2 cellular contexts compared by ENCODE assay signal in genomic region chr6:144921206-144921975, GRCh38.
TF ChIP-seq lines count a peak whose summit lies in the region.

No MANE protein-coding gene starts in this region.

TF ChIP-seq in HCT116, 20 proteins besides CTCF, POLR2A, EP300 and RAD21:
- no peak for TF ChIP-seq EZH2 (IDR thresholded peaks at IDR 0.05)
- TF ChIP-seq CBX3 (IDR thresholded peaks at IDR 0.05; ENCODE audit: low read depth), result peak; percentile 21; the same call in 1 of the 2 replicates
- TF ChIP-seq SRF (IDR thresholded peaks at IDR 0.05; ENCODE audit: low read depth), result no peak
- no peak for TF ChIP-seq YY1 (IDR thresholded peaks at IDR 0.05; ENCODE audit: extremely low read depth, insufficient replicate concordance, low read depth, low read length)
- TF ChIP-seq POLR2AphosphoS5 (IDR thresholded peaks at IDR 0.05; ENCODE audit: low read depth, low read length), result no peak
- TF ChIP-seq, protein P1, sequence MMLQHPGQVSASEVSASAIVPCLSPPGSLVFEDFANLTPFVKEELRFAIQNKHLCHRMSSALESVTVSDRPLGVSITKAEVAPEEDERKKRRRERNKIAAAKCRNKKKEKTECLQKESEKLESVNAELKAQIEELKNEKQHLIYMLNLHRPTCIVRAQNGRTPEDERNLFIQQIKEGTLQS (IDR thresholded peaks at IDR 0.05), result no peak
- no peak for TF ChIP-seq EZH2phosphoT487 (IDR thresholded peaks at IDR 0.05; ENCODE audit: borderline replicate concordance)
- TF ChIP-seq, protein P2, sequence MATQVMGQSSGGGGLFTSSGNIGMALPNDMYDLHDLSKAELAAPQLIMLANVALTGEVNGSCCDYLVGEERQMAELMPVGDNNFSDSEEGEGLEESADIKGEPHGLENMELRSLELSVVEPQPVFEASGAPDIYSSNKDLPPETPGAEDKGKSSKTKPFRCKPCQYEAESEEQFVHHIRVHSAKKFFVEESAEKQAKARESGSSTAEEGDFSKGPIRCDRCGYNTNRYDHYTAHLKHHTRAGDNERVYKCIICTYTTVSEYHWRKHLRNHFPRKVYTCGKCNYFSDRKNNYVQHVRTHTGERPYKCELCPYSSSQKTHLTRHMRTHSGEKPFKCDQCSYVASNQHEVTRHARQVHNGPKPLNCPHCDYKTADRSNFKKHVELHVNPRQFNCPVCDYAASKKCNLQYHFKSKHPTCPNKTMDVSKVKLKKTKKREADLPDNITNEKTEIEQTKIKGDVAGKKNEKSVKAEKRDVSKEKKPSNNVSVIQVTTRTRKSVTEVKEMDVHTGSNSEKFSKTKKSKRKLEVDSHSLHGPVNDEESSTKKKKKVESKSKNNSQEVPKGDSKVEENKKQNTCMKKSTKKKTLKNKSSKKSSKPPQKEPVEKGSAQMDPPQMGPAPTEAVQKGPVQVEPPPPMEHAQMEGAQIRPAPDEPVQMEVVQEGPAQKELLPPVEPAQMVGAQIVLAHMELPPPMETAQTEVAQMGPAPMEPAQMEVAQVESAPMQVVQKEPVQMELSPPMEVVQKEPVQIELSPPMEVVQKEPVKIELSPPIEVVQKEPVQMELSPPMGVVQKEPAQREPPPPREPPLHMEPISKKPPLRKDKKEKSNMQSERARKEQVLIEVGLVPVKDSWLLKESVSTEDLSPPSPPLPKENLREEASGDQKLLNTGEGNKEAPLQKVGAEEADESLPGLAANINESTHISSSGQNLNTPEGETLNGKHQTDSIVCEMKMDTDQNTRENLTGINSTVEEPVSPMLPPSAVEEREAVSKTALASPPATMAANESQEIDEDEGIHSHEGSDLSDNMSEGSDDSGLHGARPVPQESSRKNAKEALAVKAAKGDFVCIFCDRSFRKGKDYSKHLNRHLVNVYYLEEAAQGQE (IDR thresholded peaks at IDR 0.05; ENCODE audit: low read depth), result no peak
- no peak for TF ChIP-seq TCF7L2 (IDR thresholded peaks at IDR 0.05; ENCODE audit: borderline replicate concordance, extremely low read depth, insufficient read depth, insufficient read length)
- TF ChIP-seq EGR1 (IDR thresholded peaks at IDR 0.05; ENCODE audit: low read depth), result no peak
- TF ChIP-seq ZFX (IDR thresholded peaks at IDR 0.05), result no peak
- TF ChIP-seq ELF1 (IDR thresholded peaks at IDR 0.05; ENCODE audit: borderline replicate concordance, low read depth), result no peak
- TF ChIP-seq CEBPB (IDR thresholded peaks at IDR 0.05; ENCODE audit: low read depth), result no peak
- TF ChIP-seq ZNF274 (IDR thresholded peaks at IDR 0.05; ENCODE audit: low read depth, low read length), result no peak
- no peak; the same call in 1 of the 2 replicates for TF ChIP-seq JUND (IDR thresholded peaks at IDR 0.05)
- TF ChIP-seq FOSL1 (IDR thresholded peaks at IDR 0.05; ENCODE audit: low read depth), result peak; percentile 19; the same call in 1 of the 2 replicates
- TF ChIP-seq, protein P3, sequence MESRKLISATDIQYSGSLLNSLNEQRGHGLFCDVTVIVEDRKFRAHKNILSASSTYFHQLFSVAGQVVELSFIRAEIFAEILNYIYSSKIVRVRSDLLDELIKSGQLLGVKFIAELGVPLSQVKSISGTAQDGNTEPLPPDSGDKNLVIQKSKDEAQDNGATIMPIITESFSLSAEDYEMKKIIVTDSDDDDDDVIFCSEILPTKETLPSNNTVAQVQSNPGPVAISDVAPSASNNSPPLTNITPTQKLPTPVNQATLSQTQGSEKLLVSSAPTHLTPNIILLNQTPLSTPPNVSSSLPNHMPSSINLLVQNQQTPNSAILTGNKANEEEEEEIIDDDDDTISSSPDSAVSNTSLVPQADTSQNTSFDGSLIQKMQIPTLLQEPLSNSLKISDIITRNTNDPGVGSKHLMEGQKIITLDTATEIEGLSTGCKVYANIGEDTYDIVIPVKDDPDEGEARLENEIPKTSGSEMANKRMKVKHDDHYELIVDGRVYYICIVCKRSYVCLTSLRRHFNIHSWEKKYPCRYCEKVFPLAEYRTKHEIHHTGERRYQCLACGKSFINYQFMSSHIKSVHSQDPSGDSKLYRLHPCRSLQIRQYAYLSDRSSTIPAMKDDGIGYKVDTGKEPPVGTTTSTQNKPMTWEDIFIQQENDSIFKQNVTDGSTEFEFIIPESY (IDR thresholded peaks at IDR 0.05; ENCODE audit: extremely low read depth, insufficient replicate concordance, low read length), result no peak
- peak; percentile 24; the same call in 1 of the 2 replicates for TF ChIP-seq SP1 (IDR thresholded peaks at IDR 0.05; ENCODE audit: low read depth)
- no peak for TF ChIP-seq SIN3A (IDR thresholded peaks at IDR 0.05; ENCODE audit: low read depth)
- TF ChIP-seq MAX (IDR thresholded peaks at IDR 0.05), result 0 out of 2 replicates have a peak, but pooled peaks have one; percentile 12

TF ChIP-seq in HepG2, 621 proteins besides CTCF, POLR2A, EP300 and RAD21 (continues in another document):
- TF ChIP-seq SNAPC5 (CRISPR knock-in tag; IDR thresholded peaks at IDR 0.05; ENCODE audit: borderline replicate concordance) (no peak), RNF219 (CRISPR knock-in tag; IDR thresholded peaks at IDR 0.05) (no peak), ZNF280D (CRISPR knock-in tag; IDR thresholded peaks at IDR 0.05) (no peak), SALL1 (CRISPR knock-in tag; IDR thresholded peaks at IDR 0.05) (peak; percentile 23; the same call in 1 of the 2 replicates), PAXIP1 (CRISPR knock-in tag; conservative IDR thresholded peaks at IDR 0.05) (0 out of 2 replicates have a peak, but pooled peaks have one; percentile 25), ZNF280B (CRISPR knock-in tag; IDR thresholded peaks at IDR 0.05; ENCODE audit: borderline replicate concordance) (no peak), SOX5 (CRISPR knock-in tag; IDR thresholded peaks at IDR 0.05; ENCODE audit: borderline replicate concordance) (peak; percentile 47; the same call in 1 of the 2 replicates), FOSL1 (CRISPR knock-in tag; IDR thresholded peaks at IDR 0.05; ENCODE audit: borderline replicate concordance) (no peak), ARID2 (CRISPR knock-in tag; IDR thresholded peaks at IDR 0.05; ENCODE audit: borderline replicate concordance) (0 out of 2 replicates have a peak, but pooled peaks have one; percentile 44), SOX13 (IDR thresholded peaks at IDR 0.05) (no peak), SOX13 (CRISPR knock-in tag; conservative IDR thresholded peaks at IDR 0.05 in 1 of 2, IDR thresholded peaks at IDR 0.05 in 1 of 2) (peak in 1 of 2 experiments; percentile 27; a peak in 1 of 4 replicates), GATAD2A (CRISPR knock-in tag; IDR thresholded peaks at IDR 0.05) (0 out of 2 replicates have a peak, but pooled peaks have one; percentile 22)
- TF ChIP-seq, protein P4, sequence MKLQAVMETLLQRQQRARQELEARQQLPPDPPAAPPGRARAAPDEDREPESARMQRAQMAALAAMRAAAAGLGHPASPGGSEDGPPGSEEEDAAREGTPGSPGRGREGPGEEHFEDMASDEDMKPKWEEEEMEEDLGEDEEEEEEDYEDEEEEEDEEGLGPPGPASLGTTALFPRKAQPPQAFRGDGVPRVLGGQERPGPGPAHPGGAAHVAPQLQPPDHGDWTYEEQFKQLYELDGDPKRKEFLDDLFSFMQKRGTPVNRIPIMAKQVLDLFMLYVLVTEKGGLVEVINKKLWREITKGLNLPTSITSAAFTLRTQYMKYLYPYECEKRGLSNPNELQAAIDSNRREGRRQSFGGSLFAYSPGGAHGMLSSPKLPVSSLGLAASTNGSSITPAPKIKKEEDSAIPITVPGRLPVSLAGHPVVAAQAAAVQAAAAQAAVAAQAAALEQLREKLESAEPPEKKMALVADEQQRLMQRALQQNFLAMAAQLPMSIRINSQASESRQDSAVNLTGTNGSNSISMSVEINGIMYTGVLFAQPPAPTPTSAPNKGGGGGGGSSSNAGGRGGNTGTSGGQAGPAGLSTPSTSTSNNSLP (IDR thresholded peaks at IDR 0.05; ENCODE audit: low read depth, low read length), result peak; percentile 67
- TF ChIP-seq, protein P5, sequence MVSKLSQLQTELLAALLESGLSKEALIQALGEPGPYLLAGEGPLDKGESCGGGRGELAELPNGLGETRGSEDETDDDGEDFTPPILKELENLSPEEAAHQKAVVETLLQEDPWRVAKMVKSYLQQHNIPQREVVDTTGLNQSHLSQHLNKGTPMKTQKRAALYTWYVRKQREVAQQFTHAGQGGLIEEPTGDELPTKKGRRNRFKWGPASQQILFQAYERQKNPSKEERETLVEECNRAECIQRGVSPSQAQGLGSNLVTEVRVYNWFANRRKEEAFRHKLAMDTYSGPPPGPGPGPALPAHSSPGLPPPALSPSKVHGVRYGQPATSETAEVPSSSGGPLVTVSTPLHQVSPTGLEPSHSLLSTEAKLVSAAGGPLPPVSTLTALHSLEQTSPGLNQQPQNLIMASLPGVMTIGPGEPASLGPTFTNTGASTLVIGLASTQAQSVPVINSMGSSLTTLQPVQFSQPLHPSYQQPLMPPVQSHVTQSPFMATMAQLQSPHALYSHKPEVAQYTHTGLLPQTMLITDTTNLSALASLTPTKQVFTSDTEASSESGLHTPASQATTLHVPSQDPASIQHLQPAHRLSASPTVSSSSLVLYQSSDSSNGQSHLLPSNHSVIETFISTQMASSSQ (IDR thresholded peaks at IDR 0.05; ENCODE audit: low read depth), result peak; percentile 79
- TF ChIP-seq, protein P5 (CRISPR knock-in tag; IDR thresholded peaks at IDR 0.05; ENCODE audit: borderline replicate concordance), result no peak
